In genomic region chr14:90114554-90114953, GRCh38 we compare ENCODE assay signal across 19 cellular contexts. TPM values are rescaled to one million over a fixed set of nuclear protein-coding genes. Genes with fewer than 3 reads are reported as not detected.
DNase-seq lines count a peak whose midpoint lies in the region; ATAC-seq, FAIRE-seq and TF ChIP-seq lines count a peak whose summit lies in the region.
"Had no signal": no experiment of that assay in that cellular context is flagged by ENCODE, and none has a peak within 500 bp of the region (broad histone marks: within the 10 kb centered on the region; RNA-seq: fewer than 3 reads in every experiment).

No MANE protein-coding gene starts in this region.

- H3F3A ChIP-seq in neural progenitor cell (ENCODE audit: low read depth), result no peaks in the 10 kb centered on the region

- H3K4me3 ChIP-seq in bronchial epithelial cell (ENCODE audit: low read depth, low read length) (no peak overlapping the region), neural progenitor cell (no peak overlapping the region)
- H3K4me3 ChIP-seq: heart right ventricle, pancreas, SK-N-MC had no signal

- no peaks in the 10 kb centered on the region for H3K9me3 ChIP-seq in neural progenitor cell (ENCODE audit: low read depth)
- H3K9me3 ChIP-seq: heart right ventricle, pancreas had no signal

- DNase-seq in DMS53 (lab: John Stamatoyannopoulos, UW) (peak; percentile 24), DMS53 treated with DMSO at 0.1 percent for 48 hours (lab: John Stamatoyannopoulos, UW; ENCODE audit: unreplicated experiment) (no peak), HEK293T (ENCODE audit: extremely low spot score) (peak; percentile 37), bronchial epithelial cell (ENCODE audit: low read depth) (peak; percentile 8), neural progenitor cell (ENCODE audit: low spot score) (peak; percentile 34), activated gamma-delta T cell (lab: John Stamatoyannopoulos, UW) (no peak), GM19238 (ENCODE audit: insufficient read length, low spot score) (no peak)
- DNase-seq: activated CD4-positive, alpha-beta memory T cell treated with anti-CD3 and anti-CD28 coated beads for 36 hours; activated T-cell treated with anti-CD3 and anti-CD28 coated beads, Interleukin-2, amount 50 U/mL, for 48 hours; CD8-positive, alpha-beta memory T cell; cerebellar nuclear complex; heart right ventricle; NCI-H1048; pancreas had no signal

- FAIRE-seq in bronchial epithelial cell (lab: Jason Lieb, UNC), result peak; percentile 79
- FAIRE-seq: A204.1, pancreas had no signal

- peaks cover 2% of the 10 kb centered on the region for H3K9me3 Mint-ChIP-seq in neural progenitor cell
- H3K9me3 Mint-ChIP-seq: activated CD4-positive, alpha-beta memory T cell treated with anti-CD3 and anti-CD28 coated beads for 36 hours; CD8-positive, alpha-beta memory T cell had no signal

- peaks cover 6% of the 10 kb centered on the region for H3K27me3 Mint-ChIP-seq in neural progenitor cell (ENCODE audit: insufficient read depth, low read depth)

- no peak overlapping the region for H3K9ac ChIP-seq in neural progenitor cell

- H3K4me1 Mint-ChIP-seq in neural progenitor cell, result peaks cover 14% of the 10 kb centered on the region
- H3K4me1 Mint-ChIP-seq: CD8-positive, alpha-beta memory T cell had no signal

- no peaks in the 10 kb centered on the region for H3K36me3 Mint-ChIP-seq in neural progenitor cell
- H3K36me3 Mint-ChIP-seq: activated CD4-positive, alpha-beta memory T cell treated with anti-CD3 and anti-CD28 coated beads for 36 hours; CD8-positive, alpha-beta memory T cell had no signal

- H3K4me2 ChIP-seq in neural progenitor cell, result no peak overlapping the region

- no peak overlapping the region for H3K27ac Mint-ChIP-seq in neural progenitor cell
- H3K27ac Mint-ChIP-seq: activated CD4-positive, alpha-beta memory T cell treated with anti-CD3 and anti-CD28 coated beads for 36 hours; CD8-positive, alpha-beta memory T cell had no signal

- H3K79me2 ChIP-seq in neural progenitor cell (ENCODE audit: low read depth), result no peaks in the 10 kb centered on the region

- H3K4me1 ChIP-seq in neural progenitor cell, result peaks cover 4% of the 10 kb centered on the region
- H3K4me1 ChIP-seq: heart right ventricle, pancreas had no signal

- CTCF ChIA-PET in HEK293T (lab: Yijun Ruan, JAX), result no interaction called here

- no peak for ATAC-seq in HG03039 (IDR thresholded peaks at IDR 0.05; ENCODE audit: unreplicated experiment)
- ATAC-seq: esophagus mucosa, heart right ventricle, pancreas had no signal

- H2AFZ ChIP-seq in neural progenitor cell (replicated peaks), result peak overlapping the region; percentile 26

- H3K27me3 ChIP-seq in bronchial epithelial cell (ENCODE audit: control insufficient read depth, insufficient read depth, low read length) (no peaks in the 10 kb centered on the region), neural progenitor cell (no peaks in the 10 kb centered on the region)
- H3K27me3 ChIP-seq: pancreas had no signal

- TF ChIP-seq CTCF in bronchial epithelial cell (IDR thresholded peaks at IDR 0.05; ENCODE audit: insufficient read depth, low read length, severe bottlenecking) (no peak), neural progenitor cell (IDR thresholded peaks at IDR 0.05) (peak; percentile 48)

- no peak overlapping the region for H3K27ac ChIP-seq in neural progenitor cell
- H3K27ac ChIP-seq: heart right ventricle, pancreas, SK-N-MC had no signal

- POLR2A ChIA-PET in HEK293T (lab: Yijun Ruan, JAX), result no interaction called here

- no peaks in the 10 kb centered on the region for H3K36me3 ChIP-seq in bronchial epithelial cell (ENCODE audit: control insufficient read depth, insufficient read depth, low read length)
- no peaks in the 10 kb centered on the region for H3K36me3 ChIP-seq in neural progenitor cell
- H3K36me3 ChIP-seq: heart right ventricle, pancreas had no signal

- no peak overlapping the region for H3K4me3 Mint-ChIP-seq in neural progenitor cell
- H3K4me3 Mint-ChIP-seq: activated CD4-positive, alpha-beta memory T cell treated with anti-CD3 and anti-CD28 coated beads for 36 hours had no signal

- no peaks in the 10 kb centered on the region for H4K20me1 ChIP-seq in neural progenitor cell (ENCODE audit: low read depth)

TF ChIP-seq in HEK293T, 16 proteins besides CTCF, POLR2A, EP300 and RAD21:
- TF ChIP-seq ELF4 (IDR thresholded peaks at IDR 0.05) (no peak), FOXA1 (IDR thresholded peaks at IDR 0.05) (no peak), TARDBP (IDR thresholded peaks at IDR 0.05) (no peak), CTBP1 (IDR thresholded peaks at IDR 0.05; ENCODE audit: borderline replicate concordance) (no peak), BHLHE40 (IDR thresholded peaks at IDR 0.05; ENCODE audit: borderline replicate concordance) (no peak), FOXM1 (IDR thresholded peaks at IDR 0.05; ENCODE audit: borderline replicate concordance) (no peak), L3MBTL2 (conservative IDR thresholded peaks at IDR 0.05) (no peak), PKNOX1 (IDR thresholded peaks at IDR 0.05) (no peak), LEF1 (IDR thresholded peaks at IDR 0.05; ENCODE audit: borderline replicate concordance) (no peak), NFRKB (IDR thresholded peaks at IDR 0.05) (no peak), HDGF (IDR thresholded peaks at IDR 0.05; ENCODE audit: borderline replicate concordance) (no peak)

RNA-seq across cellular contexts. Expression of gene KCNK13, which starts 52.8 kb away (rescaled TPM):
- total RNA-seq in bronchial epithelial cell (not detected in 2 replicates), neural progenitor cell (ENCODE audit: low replicate concordance) (not detected in 2 replicates)
- total RNA-seq: activated CD4-positive, alpha-beta memory T cell treated with anti-CD3 and anti-CD28 coated beads for 36 hours; OCI-LY7 had no signal

Comparison
In these comparisons a context has a peak if more than half of its experiments do, and no peak if none do; other contexts are left out.
1. DNase-seq: peak in DMS53 (single experiment), HEK293T (single experiment), bronchial epithelial cell (single experiment) and neural progenitor cell (single experiment); none in DMS53 treated with DMSO at 0.1 percent for 48 hours (single experiment), activated gamma-delta T cell (single experiment) and GM19238 (single experiment).